ENCODE assay signal across 1 cellular context in the genomic region with DNA sequence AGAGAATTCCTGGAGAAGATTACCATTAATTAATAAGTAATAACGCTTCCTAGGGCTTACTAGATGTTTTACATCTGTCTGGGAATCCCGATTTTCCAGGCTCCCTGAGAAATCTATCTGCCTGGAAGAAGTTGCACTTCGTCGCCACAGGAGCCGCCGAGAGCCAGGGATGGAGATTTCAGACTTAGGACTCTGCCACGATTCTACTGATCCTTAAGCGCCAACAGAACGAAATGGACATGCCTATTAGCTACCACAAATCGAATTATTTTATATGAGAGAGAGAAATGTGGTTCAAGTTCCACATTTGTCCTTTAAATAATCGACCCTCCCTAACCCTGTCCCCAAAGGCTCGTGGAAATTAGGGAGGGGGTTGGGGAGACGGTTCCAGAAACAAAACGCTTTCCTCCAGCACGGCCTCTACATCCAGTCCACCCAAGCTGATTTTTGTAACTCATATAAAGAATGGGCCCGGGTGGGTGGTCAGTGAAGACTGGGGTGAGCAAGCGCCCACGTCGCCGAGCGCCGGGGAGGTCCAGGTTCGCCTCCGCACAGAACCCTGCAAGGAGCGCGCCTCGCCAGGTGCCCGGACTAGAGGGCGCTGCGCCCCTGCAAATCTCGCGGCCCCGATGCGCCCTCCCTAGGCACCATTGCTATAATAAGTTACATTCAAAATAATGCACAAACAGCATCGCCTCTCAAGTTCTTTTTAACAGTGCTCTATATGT.
A peak's percentile ranks its signal among the peaks of the same experiment; 100 is the strongest.
TF ChIP-seq lines count a peak whose summit lies in the region.

No MANE protein-coding gene starts in this region.

TF ChIP-seq in K562, 482 proteins besides CTCF, POLR2A, EP300 and RAD21 (continued from another document):
- TF ChIP-seq, protein P1, sequence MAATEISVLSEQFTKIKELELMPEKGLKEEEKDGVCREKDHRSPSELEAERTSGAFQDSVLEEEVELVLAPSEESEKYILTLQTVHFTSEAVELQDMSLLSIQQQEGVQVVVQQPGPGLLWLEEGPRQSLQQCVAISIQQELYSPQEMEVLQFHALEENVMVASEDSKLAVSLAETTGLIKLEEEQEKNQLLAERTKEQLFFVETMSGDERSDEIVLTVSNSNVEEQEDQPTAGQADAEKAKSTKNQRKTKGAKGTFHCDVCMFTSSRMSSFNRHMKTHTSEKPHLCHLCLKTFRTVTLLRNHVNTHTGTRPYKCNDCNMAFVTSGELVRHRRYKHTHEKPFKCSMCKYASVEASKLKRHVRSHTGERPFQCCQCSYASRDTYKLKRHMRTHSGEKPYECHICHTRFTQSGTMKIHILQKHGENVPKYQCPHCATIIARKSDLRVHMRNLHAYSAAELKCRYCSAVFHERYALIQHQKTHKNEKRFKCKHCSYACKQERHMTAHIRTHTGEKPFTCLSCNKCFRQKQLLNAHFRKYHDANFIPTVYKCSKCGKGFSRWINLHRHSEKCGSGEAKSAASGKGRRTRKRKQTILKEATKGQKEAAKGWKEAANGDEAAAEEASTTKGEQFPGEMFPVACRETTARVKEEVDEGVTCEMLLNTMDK (IDR thresholded peaks at IDR 0.05; ENCODE audit: borderline replicate concordance, insufficient read depth, low read depth, low read length, poor library complexity, severe bottlenecking), result peak; percentile 34
- no peak for TF ChIP-seq MAFK (IDR thresholded peaks at IDR 0.05; ENCODE audit: low read length)
- TF ChIP-seq NUFIP1 (IDR thresholded peaks at IDR 0.05; ENCODE audit: partially characterized antibody), result no peak
- TF ChIP-seq NR4A1 (CRISPR knock-in tag; IDR thresholded peaks at IDR 0.05), result no peak
- TF ChIP-seq NR4A1 (tag; IDR thresholded peaks at IDR 0.05), result no peak
- peak in 1 of 2 experiments; percentile 36; a peak in 1 of 4 replicates for TF ChIP-seq SRF (CRISPR knock-in tag; IDR thresholded peaks at IDR 0.05)
- TF ChIP-seq, protein P2, sequence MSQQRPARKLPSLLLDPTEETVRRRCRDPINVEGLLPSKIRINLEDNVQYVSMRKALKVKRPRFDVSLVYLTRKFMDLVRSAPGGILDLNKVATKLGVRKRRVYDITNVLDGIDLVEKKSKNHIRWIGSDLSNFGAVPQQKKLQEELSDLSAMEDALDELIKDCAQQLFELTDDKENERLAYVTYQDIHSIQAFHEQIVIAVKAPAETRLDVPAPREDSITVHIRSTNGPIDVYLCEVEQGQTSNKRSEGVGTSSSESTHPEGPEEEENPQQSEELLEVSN (IDR thresholded peaks at IDR 0.05; ENCODE audit: borderline replicate concordance in 1 of 2, extremely low read depth in 1 of 2, insufficient read depth in 1 of 2, insufficient read length in 1 of 2, low read depth in 1 of 2, low read length in 1 of 2, poor library complexity in 1 of 2, severe bottlenecking in 1 of 2), result peak in 1 of 2 experiments; percentile 15
- TF ChIP-seq ZNF778 (CRISPR knock-in tag; IDR thresholded peaks at IDR 0.05), result no peak
- no peak for TF ChIP-seq NCOA4 (IDR thresholded peaks at IDR 0.05; ENCODE audit: partially characterized antibody)
- TF ChIP-seq HMGN3 (IDR thresholded peaks at IDR 0.05; ENCODE audit: borderline replicate concordance, extremely low read depth, insufficient read length, low read depth, low read length), result peak; percentile 37
- TF ChIP-seq ZKSCAN1 (IDR thresholded peaks at IDR 0.05; ENCODE audit: low read depth, low read length), result peak; percentile 34; the same call in 1 of the 2 replicates
- peak; percentile 42; the same call in 1 of the 2 replicates for TF ChIP-seq EGR1 (conservative IDR thresholded peaks at IDR 0.05)
- TF ChIP-seq CREM (IDR thresholded peaks at IDR 0.05; ENCODE audit: low read depth), result peak; percentile 17; the same call in 1 of the 2 replicates
- TF ChIP-seq FOSL1 (tag; conservative IDR thresholded peaks at IDR 0.05), result no peak
- TF ChIP-seq RB1 (IDR thresholded peaks at IDR 0.05; ENCODE audit: low read depth), result peak; percentile 45; the same call in 1 of the 2 replicates
- TF ChIP-seq ZNF263 (CRISPR knock-in tag; IDR thresholded peaks at IDR 0.05; ENCODE audit: borderline replicate concordance), result peak; percentile 62; the same call in 1 of the 2 replicates
- no peak for TF ChIP-seq CHCHD3 (CRISPR knock-in tag; IDR thresholded peaks at IDR 0.05)
- TF ChIP-seq, protein P3, sequence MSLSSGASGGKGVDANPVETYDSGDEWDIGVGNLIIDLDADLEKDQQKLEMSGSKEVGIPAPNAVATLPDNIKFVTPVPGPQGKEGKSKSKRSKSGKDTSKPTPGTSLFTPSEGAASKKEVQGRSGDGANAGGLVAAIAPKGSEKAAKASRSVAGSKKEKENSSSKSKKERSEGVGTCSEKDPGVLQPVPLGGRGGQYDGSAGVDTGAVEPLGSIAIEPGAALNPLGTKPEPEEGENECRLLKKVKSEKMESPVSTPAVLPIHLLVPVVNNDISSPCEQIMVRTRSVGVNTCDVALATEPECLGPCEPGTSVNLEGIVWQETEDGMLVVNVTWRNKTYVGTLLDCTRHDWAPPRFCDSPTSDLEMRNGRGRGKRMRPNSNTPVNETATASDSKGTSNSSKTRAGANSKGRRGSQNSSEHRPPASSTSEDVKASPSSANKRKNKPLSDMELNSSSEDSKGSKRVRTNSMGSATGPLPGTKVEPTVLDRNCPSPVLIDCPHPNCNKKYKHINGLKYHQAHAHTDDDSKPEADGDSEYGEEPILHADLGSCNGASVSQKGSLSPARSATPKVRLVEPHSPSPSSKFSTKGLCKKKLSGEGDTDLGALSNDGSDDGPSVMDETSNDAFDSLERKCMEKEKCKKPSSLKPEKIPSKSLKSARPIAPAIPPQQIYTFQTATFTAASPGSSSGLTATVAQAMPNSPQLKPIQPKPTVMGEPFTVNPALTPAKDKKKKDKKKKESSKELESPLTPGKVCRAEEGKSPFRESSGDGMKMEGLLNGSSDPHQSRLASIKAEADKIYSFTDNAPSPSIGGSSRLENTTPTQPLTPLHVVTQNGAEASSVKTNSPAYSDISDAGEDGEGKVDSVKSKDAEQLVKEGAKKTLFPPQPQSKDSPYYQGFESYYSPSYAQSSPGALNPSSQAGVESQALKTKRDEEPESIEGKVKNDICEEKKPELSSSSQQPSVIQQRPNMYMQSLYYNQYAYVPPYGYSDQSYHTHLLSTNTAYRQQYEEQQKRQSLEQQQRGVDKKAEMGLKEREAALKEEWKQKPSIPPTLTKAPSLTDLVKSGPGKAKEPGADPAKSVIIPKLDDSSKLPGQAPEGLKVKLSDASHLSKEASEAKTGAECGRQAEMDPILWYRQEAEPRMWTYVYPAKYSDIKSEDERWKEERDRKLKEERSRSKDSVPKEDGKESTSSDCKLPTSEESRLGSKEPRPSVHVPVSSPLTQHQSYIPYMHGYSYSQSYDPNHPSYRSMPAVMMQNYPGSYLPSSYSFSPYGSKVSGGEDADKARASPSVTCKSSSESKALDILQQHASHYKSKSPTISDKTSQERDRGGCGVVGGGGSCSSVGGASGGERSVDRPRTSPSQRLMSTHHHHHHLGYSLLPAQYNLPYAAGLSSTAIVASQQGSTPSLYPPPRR (CRISPR knock-in tag; IDR thresholded peaks at IDR 0.05; ENCODE audit: borderline replicate concordance), result no peak
- no peak for TF ChIP-seq ZNF347 (CRISPR knock-in tag; IDR thresholded peaks at IDR 0.05; ENCODE audit: low read depth)
- TF ChIP-seq CBX8 (IDR thresholded peaks at IDR 0.05; ENCODE audit: borderline replicate concordance, extremely low read depth, low read depth, low read length, poor library complexity, severe bottlenecking), result peak; percentile 75
- TF ChIP-seq RCOR1 (IDR thresholded peaks at IDR 0.05; ENCODE audit: borderline replicate concordance in 1 of 2, low read depth in 2 of 2, low read length in 2 of 2), result peak in 1 of 2 experiments; percentile 41; a peak in 1 of 4 replicates
- peak; percentile 22; the same call in 1 of the 2 replicates for TF ChIP-seq KDM2B (CRISPR knock-in tag; IDR thresholded peaks at IDR 0.05)
- no peak for TF ChIP-seq TSC22D4 (tag; IDR thresholded peaks at IDR 0.05)
- TF ChIP-seq CHD4 (IDR thresholded peaks at IDR 0.05; ENCODE audit: insufficient read depth, insufficient replicate concordance, low read depth, low read length, poor library complexity, severe bottlenecking), result no peak
- TF ChIP-seq STAG1 (CRISPR knock-in tag; IDR thresholded peaks at IDR 0.05; ENCODE audit: borderline replicate concordance), result peak; percentile 68; the same call in 1 of the 2 replicates
- TF ChIP-seq, protein P4, sequence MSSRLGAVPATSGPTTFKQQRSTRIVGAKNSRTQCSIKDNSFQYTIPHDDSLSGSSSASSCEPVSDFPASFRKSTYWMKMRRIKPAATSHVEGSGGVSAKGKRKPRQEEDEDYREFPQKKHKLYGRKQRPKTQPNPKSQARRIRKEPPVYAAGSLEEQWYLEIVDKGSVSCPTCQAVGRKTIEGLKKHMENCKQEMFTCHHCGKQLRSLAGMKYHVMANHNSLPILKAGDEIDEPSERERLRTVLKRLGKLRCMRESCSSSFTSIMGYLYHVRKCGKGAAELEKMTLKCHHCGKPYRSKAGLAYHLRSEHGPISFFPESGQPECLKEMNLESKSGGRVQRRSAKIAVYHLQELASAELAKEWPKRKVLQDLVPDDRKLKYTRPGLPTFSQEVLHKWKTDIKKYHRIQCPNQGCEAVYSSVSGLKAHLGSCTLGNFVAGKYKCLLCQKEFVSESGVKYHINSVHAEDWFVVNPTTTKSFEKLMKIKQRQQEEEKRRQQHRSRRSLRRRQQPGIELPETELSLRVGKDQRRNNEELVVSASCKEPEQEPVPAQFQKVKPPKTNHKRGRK (tag; IDR thresholded peaks at IDR 0.05), result no peak
- TF ChIP-seq, protein P5, sequence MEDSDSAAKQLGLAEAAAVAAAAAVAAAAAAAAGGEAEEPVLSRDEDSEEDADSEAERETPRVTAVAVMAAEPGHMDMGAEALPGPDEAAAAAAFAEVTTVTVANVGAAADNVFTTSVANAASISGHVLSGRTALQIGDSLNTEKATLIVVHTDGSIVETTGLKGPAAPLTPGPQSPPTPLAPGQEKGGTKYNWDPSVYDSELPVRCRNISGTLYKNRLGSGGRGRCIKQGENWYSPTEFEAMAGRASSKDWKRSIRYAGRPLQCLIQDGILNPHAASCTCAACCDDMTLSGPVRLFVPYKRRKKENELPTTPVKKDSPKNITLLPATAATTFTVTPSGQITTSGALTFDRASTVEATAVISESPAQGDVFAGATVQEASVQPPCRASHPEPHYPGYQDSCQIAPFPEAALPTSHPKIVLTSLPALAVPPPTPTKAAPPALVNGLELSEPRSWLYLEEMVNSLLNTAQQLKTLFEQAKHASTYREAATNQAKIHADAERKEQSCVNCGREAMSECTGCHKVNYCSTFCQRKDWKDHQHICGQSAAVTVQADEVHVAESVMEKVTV (CRISPR knock-in tag; IDR thresholded peaks at IDR 0.05), result peak; percentile 70
- TF ChIP-seq SIN3A (IDR thresholded peaks at IDR 0.05; ENCODE audit: borderline replicate concordance in 2 of 2, control insufficient read depth in 1 of 2, low read depth in 2 of 2, low read length in 2 of 2), result no peak
- TF ChIP-seq ZC3H11A (IDR thresholded peaks at IDR 0.05; ENCODE audit: low read depth, low read length), result no peak
- TF ChIP-seq MAZ (CRISPR knock-in tag; conservative IDR thresholded peaks at IDR 0.05 in 1 of 2, IDR thresholded peaks at IDR 0.05 in 1 of 2), result peak in 1 of 2 experiments; percentile 39; a peak in 1 of 4 replicates
- 0 out of 2 replicates have a peak, but pooled peaks have one; percentile 25 for TF ChIP-seq CTBP1 (IDR thresholded peaks at IDR 0.05; ENCODE audit: borderline replicate concordance)
- no peak for TF ChIP-seq POLR2H (tag; IDR thresholded peaks at IDR 0.05; ENCODE audit: low read depth)
- TF ChIP-seq LEF1 (IDR thresholded peaks at IDR 0.05), result no peak
- peak in 1 of 3 experiments; percentile 10 for TF ChIP-seq YY1 (IDR thresholded peaks at IDR 0.05; ENCODE audit: borderline replicate concordance in 1 of 3, control insufficient read depth in 1 of 3, extremely low read depth in 1 of 3, insufficient read depth in 3 of 3, insufficient read length in 1 of 3, insufficient replicate concordance in 2 of 3, low read depth in 1 of 3, low read length in 2 of 3)
- 0 out of 2 replicates have a peak, but pooled peaks have one; percentile 8 for TF ChIP-seq SOX6 (IDR thresholded peaks at IDR 0.05)
- TF ChIP-seq, protein P6, sequence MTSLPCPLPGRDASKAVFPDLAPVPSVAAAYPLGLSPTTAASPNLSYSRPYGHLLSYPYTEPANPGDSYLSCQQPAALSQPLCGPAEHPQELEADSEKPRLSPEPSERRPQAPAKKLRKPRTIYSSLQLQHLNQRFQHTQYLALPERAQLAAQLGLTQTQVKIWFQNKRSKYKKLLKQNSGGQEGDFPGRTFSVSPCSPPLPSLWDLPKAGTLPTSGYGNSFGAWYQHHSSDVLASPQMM (CRISPR knock-in tag; IDR thresholded peaks at IDR 0.05), result no peak
- no peak for TF ChIP-seq POLR2G (IDR thresholded peaks at IDR 0.05; ENCODE audit: low read depth, low read length)
